ENCODE assay signal across 1 cellular context in genomic region chr3:186930143-186930638, GRCh38.
TF ChIP-seq lines count a peak whose summit lies in the region.

TSS of gene ST6GAL1 (plus strand) at chr3:186930526. CDS start at chr3:187042704, 112,178 bp downstream.

TF ChIP-seq in K562, 482 proteins besides CTCF, POLR2A, EP300 and RAD21 (continued from another document and continues in another):
- TF ChIP-seq ETV1 (tag; conservative IDR thresholded peaks at IDR 0.05; ENCODE audit: low read depth) = no peak; the same call in 1 of the 2 replicates
- TF ChIP-seq EGR1 (conservative IDR thresholded peaks at IDR 0.05) = no peak
- TF ChIP-seq RBM17 (IDR thresholded peaks at IDR 0.05; ENCODE audit: borderline replicate concordance, low read depth, low read length) = no peak
- peak in 1 of 2 experiments; percentile 73; a peak in 2 of 4 replicates for TF ChIP-seq KDM1A (IDR thresholded peaks at IDR 0.05)
- no peak for TF ChIP-seq ZNF239 (CRISPR knock-in tag; IDR thresholded peaks at IDR 0.05)
- TF ChIP-seq CXXC5 (CRISPR knock-in tag; IDR thresholded peaks at IDR 0.05) = peak; percentile 79
- no peak for TF ChIP-seq TAF7 (tag; IDR thresholded peaks at IDR 0.05)
- TF ChIP-seq SMARCA4 (IDR thresholded peaks at IDR 0.05) = no peak
- TF ChIP-seq ETV5 (CRISPR knock-in tag; IDR thresholded peaks at IDR 0.05; ENCODE audit: low read depth) = no peak; the same call in 1 of the 2 replicates
- TF ChIP-seq, protein P1, sequence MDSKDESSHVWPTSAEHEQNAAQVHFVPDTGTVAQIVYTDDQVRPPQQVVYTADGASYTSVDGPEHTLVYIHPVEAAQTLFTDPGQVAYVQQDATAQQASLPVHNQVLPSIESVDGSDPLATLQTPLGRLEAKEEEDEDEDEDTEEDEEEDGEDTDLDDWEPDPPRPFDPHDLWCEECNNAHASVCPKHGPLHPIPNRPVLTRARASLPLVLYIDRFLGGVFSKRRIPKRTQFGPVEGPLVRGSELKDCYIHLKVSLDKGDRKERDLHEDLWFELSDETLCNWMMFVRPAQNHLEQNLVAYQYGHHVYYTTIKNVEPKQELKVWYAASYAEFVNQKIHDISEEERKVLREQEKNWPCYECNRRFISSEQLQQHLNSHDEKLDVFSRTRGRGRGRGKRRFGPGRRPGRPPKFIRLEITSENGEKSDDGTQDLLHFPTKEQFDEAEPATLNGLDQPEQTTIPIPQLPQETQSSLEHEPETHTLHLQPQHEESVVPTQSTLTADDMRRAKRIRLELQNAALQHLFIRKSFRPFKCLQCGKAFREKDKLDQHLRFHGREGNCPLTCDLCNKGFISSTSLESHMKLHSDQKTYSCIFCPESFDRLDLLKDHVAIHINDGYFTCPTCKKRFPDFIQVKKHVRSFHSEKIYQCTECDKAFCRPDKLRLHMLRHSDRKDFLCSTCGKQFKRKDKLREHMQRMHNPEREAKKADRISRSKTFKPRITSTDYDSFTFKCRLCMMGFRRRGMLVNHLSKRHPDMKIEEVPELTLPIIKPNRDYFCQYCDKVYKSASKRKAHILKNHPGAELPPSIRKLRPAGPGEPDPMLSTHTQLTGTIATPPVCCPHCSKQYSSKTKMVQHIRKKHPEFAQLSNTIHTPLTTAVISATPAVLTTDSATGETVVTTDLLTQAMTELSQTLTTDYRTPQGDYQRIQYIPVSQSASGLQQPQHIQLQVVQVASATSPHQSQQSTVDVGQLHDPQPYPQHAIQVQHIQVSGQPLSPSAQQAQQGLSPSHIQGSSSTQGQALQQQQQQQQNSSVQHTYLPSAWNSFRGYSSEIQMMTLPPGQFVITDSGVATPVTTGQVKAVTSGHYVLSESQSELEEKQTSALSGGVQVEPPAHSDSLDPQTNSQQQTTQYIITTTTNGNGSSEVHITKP (IDR thresholded peaks at IDR 0.05; ENCODE audit: partially characterized antibody) = no peak
- TF ChIP-seq DEAF1 (CRISPR knock-in tag; IDR thresholded peaks at IDR 0.05) = peak; percentile 78
- TF ChIP-seq PHF21A (IDR thresholded peaks at IDR 0.05; ENCODE audit: borderline replicate concordance, low read depth) = no peak
- TF ChIP-seq TBL1XR1 (IDR thresholded peaks at IDR 0.05; ENCODE audit: low read length in 2 of 2) = no peak
- TF ChIP-seq XRCC5 (IDR thresholded peaks at IDR 0.05; ENCODE audit: low read depth, low read length) = no peak
- TF ChIP-seq ZZZ3 (IDR thresholded peaks at IDR 0.05) = no peak
- TF ChIP-seq, protein P2, sequence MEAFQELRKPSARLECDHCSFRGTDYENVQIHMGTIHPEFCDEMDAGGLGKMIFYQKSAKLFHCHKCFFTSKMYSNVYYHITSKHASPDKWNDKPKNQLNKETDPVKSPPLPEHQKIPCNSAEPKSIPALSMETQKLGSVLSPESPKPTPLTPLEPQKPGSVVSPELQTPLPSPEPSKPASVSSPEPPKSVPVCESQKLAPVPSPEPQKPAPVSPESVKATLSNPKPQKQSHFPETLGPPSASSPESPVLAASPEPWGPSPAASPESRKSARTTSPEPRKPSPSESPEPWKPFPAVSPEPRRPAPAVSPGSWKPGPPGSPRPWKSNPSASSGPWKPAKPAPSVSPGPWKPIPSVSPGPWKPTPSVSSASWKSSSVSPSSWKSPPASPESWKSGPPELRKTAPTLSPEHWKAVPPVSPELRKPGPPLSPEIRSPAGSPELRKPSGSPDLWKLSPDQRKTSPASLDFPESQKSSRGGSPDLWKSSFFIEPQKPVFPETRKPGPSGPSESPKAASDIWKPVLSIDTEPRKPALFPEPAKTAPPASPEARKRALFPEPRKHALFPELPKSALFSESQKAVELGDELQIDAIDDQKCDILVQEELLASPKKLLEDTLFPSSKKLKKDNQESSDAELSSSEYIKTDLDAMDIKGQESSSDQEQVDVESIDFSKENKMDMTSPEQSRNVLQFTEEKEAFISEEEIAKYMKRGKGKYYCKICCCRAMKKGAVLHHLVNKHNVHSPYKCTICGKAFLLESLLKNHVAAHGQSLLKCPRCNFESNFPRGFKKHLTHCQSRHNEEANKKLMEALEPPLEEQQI (IDR thresholded peaks at IDR 0.05) = peak; percentile 80
- no peak for TF ChIP-seq XRCC3 (IDR thresholded peaks at IDR 0.05)
- no peak for TF ChIP-seq ZNF175 (CRISPR knock-in tag; IDR thresholded peaks at IDR 0.05; ENCODE audit: low read depth)
- TF ChIP-seq WHSC1 (IDR thresholded peaks at IDR 0.05; ENCODE audit: low read length) = no peak
- TF ChIP-seq KDM2B (CRISPR knock-in tag; IDR thresholded peaks at IDR 0.05) = no peak
- TF ChIP-seq ZFP30 (CRISPR knock-in tag; IDR thresholded peaks at IDR 0.05; ENCODE audit: borderline replicate concordance) = no peak
- TF ChIP-seq, protein P3, sequence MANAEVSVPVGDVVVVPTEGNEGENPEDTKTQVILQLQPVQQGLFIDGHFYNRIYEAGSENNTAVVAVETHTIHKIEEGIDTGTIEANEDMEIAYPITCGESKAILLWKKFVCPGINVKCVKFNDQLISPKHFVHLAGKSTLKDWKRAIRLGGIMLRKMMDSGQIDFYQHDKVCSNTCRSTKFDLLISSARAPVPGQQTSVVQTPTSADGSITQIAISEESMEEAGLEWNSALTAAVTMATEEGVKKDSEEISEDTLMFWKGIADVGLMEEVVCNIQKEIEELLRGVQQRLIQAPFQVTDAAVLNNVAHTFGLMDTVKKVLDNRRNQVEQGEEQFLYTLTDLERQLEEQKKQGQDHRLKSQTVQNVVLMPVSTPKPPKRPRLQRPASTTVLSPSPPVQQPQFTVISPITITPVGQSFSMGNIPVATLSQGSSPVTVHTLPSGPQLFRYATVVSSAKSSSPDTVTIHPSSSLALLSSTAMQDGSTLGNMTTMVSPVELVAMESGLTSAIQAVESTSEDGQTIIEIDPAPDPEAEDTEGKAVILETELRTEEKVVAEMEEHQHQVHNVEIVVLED (CRISPR knock-in tag; IDR thresholded peaks at IDR 0.05) = no peak
- TF ChIP-seq MYC (IDR thresholded peaks at IDR 0.05; ENCODE audit: low read depth, low read length) = peak; percentile 80; the same call in 1 of the 2 replicates
- no peak for TF ChIP-seq MYC (CRISPR knock-in tag; IDR thresholded peaks at IDR 0.05; ENCODE audit: borderline replicate concordance, low read depth)
- TF ChIP-seq RNF219 (CRISPR knock-in tag; IDR thresholded peaks at IDR 0.05) = no peak
- peak; percentile 51; the same call in 1 of the 2 replicates for TF ChIP-seq CREM (IDR thresholded peaks at IDR 0.05; ENCODE audit: low read depth)
- no peak for TF ChIP-seq SOX6 (IDR thresholded peaks at IDR 0.05)
- TF ChIP-seq THRB (CRISPR knock-in tag; conservative IDR thresholded peaks at IDR 0.05) = no peak
- TF ChIP-seq MXD1 (CRISPR knock-in tag; IDR thresholded peaks at IDR 0.05; ENCODE audit: borderline replicate concordance, poor library complexity, severe bottlenecking) = no peak
- no peak for TF ChIP-seq MIER1 (IDR thresholded peaks at IDR 0.05; ENCODE audit: low read depth)
- TF ChIP-seq ZNF280B (CRISPR knock-in tag; IDR thresholded peaks at IDR 0.05) = no peak
- TF ChIP-seq E2F3 (CRISPR knock-in tag; IDR thresholded peaks at IDR 0.05) = no peak
- TF ChIP-seq, protein P4, sequence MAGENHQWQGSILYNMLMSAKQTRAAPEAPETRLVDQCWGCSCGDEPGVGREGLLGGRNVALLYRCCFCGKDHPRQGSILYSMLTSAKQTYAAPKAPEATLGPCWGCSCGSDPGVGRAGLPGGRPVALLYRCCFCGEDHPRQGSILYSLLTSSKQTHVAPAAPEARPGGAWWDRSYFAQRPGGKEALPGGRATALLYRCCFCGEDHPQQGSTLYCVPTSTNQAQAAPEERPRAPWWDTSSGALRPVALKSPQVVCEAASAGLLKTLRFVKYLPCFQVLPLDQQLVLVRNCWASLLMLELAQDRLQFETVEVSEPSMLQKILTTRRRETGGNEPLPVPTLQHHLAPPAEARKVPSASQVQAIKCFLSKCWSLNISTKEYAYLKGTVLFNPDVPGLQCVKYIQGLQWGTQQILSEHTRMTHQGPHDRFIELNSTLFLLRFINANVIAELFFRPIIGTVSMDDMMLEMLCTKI (IDR thresholded peaks at IDR 0.05; ENCODE audit: partially characterized antibody) = no peak
- peak; percentile 79 for TF ChIP-seq ZBTB1 (CRISPR knock-in tag; IDR thresholded peaks at IDR 0.05; ENCODE audit: borderline replicate concordance, low read depth)
- TF ChIP-seq ATF1 (CRISPR knock-in tag; IDR thresholded peaks at IDR 0.05) = no peak
- peak; percentile 33; the same call in 1 of the 2 replicates for TF ChIP-seq ATF1 (tag; IDR thresholded peaks at IDR 0.05)
- 0 out of 2 replicates have a peak, but pooled peaks have one; percentile 49 for TF ChIP-seq GTF2F1 (IDR thresholded peaks at IDR 0.05; ENCODE audit: low read depth, low read length)
- TF ChIP-seq SETDB1 (IDR thresholded peaks at IDR 0.05; ENCODE audit: low read length) = no peak
- TF ChIP-seq NCOA6 (IDR thresholded peaks at IDR 0.05) = no peak
- no peak for TF ChIP-seq ZNF253 (CRISPR knock-in tag; conservative IDR thresholded peaks at IDR 0.05)
- TF ChIP-seq ZFP1 (CRISPR knock-in tag; IDR thresholded peaks at IDR 0.05) = no peak
- TF ChIP-seq ZNF280A (IDR thresholded peaks at IDR 0.05; ENCODE audit: low read depth, partially characterized antibody) = peak; percentile 36
- TF ChIP-seq NCOR1 (IDR thresholded peaks at IDR 0.05) = no peak
- TF ChIP-seq POLR2AphosphoS2 (IDR thresholded peaks at IDR 0.05; ENCODE audit: low read length) = peak; percentile 44; the same call in 1 of the 2 replicates
- no peak for TF ChIP-seq ETV6 (IDR thresholded peaks at IDR 0.05; ENCODE audit: borderline replicate concordance in 1 of 2, low read depth in 2 of 2, low read length in 1 of 2)
- TF ChIP-seq ETV6 (CRISPR knock-in tag; IDR thresholded peaks at IDR 0.05; ENCODE audit: borderline replicate concordance) = no peak
- TF ChIP-seq, protein P5, sequence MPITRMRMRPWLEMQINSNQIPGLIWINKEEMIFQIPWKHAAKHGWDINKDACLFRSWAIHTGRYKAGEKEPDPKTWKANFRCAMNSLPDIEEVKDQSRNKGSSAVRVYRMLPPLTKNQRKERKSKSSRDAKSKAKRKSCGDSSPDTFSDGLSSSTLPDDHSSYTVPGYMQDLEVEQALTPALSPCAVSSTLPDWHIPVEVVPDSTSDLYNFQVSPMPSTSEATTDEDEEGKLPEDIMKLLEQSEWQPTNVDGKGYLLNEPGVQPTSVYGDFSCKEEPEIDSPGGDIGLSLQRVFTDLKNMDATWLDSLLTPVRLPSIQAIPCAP (CRISPR knock-in tag; IDR thresholded peaks at IDR 0.05; ENCODE audit: borderline replicate concordance) = no peak
- TF ChIP-seq MAZ (CRISPR knock-in tag; conservative IDR thresholded peaks at IDR 0.05 in 1 of 2, IDR thresholded peaks at IDR 0.05 in 1 of 2) = peak; percentile 69 to 87
- TF ChIP-seq TAL1 (IDR thresholded peaks at IDR 0.05) = no peak
